In genomic region chr12:80596509-80596908, GRCh38 we compare ENCODE assay signal across 21 cellular contexts.
DNase-seq lines count a peak whose midpoint lies in the region; ATAC-seq, FAIRE-seq and TF ChIP-seq lines count a peak whose summit lies in the region.
"Had no signal": no experiment of that assay in that cellular context is flagged by ENCODE, and none has a peak within 500 bp of the region (broad histone marks: within the 10 kb centered on the region; RNA-seq: fewer than 3 reads in every experiment).

No MANE protein-coding gene starts in this region.

- DNase-seq in HepG2 (ENCODE audit: low spot score) (no peak), right lobe of liver (no peak), IMR-90 (no peak), osteoblast (ENCODE audit: insufficient read length, low spot score, missing footprints) (no peak), pancreas (no peak), activated gamma-delta T cell (lab: John Stamatoyannopoulos, UW) (no peak)
- DNase-seq: 8988T; CD4-positive, CD25-positive, alpha-beta regulatory T cell; CD8-positive, alpha-beta memory T cell; DMS 273 treated with DMSO at 0.1 percent for 48 hours; DMS79; EL; GDM1; H9 had no signal

- H3K79me2 ChIP-seq in HepG2 (ENCODE audit: insufficient read depth, low read length) (no peaks in the 10 kb centered on the region), osteoblast (ENCODE audit: insufficient read depth, low read length) (no peaks in the 10 kb centered on the region)

- POLR2A ChIA-PET in HepG2 (lab: Yijun Ruan, JAX) (no interaction called here), IMR-90 (lab: Charles Lee; ENCODE audit: unreplicated experiment) (no interaction called here)

- peak overlapping the region; percentile 1; the same call in 1 of the 2 replicates for H3K23ac ChIP-seq in IMR-90 (ENCODE audit: low read depth, low read length)

- H2AFZ ChIP-seq in HepG2 (ENCODE audit: low read length) (no peak overlapping the region), IMR-90 (replicated peaks; ENCODE audit: low read length, poor library complexity) (no peak overlapping the region), osteoblast (ENCODE audit: low read length) (no peak overlapping the region)
- H2AFZ ChIP-seq: GM23338 had no signal

- H3K18ac ChIP-seq in IMR-90 (ENCODE audit: low read depth, low read length), result peak overlapping the region; percentile 74; the same call in 1 of the 2 replicates

- H3K14ac ChIP-seq in IMR-90 (replicated peaks; ENCODE audit: low read depth, low read length), result no peak overlapping the region

- peak overlapping the region; percentile 35; the same call in 1 of the 2 replicates for H4K5ac ChIP-seq in IMR-90 (ENCODE audit: low read depth, low read length)

- TF ChIP-seq EP300 in HepG2 (IDR thresholded peaks at IDR 0.05; ENCODE audit: low read depth in 2 of 2, low read length in 2 of 2) (no peak), HepG2 (CRISPR knock-in tag; IDR thresholded peaks at IDR 0.05; ENCODE audit: borderline replicate concordance) (no peak)

- peak overlapping the region; percentile 79 to 85 for H4K8ac ChIP-seq in IMR-90 (ENCODE audit: low read depth in 2 of 2, low read length in 2 of 2)

- CTCF ChIA-PET in HepG2 (lab: Yijun Ruan, JAX; ENCODE audit: low intra/inter-chr PET ratio, low total read pairs), result no interaction called here
- CTCF ChIA-PET in IMR-90 (lab: Yijun Ruan, JAX), result interaction anchor here (1.4 kb wide), 1 partner anchor 47 kb away, joined by 3 read pairs; no protein-coding TSS in a partner anchor

- H3K4me3 ChIP-seq in HepG2 (replicated peaks in 1 of 3; ENCODE audit: insufficient read depth in 1 of 3, low read depth in 2 of 3, low read length in 3 of 3) (no peak overlapping the region), right lobe of liver (no peak overlapping the region), IMR-90 (ENCODE audit: insufficient read depth, low read depth, low read length) (no peak overlapping the region), osteoblast (ENCODE audit: insufficient read depth, low read length) (no peak overlapping the region), pancreas (no peak overlapping the region)
- H3K4me3 ChIP-seq: BLaER1, GM12878, GM23338 had no signal

- dilution Hi-C loops in IMR-90 (cut with HindIII; ENCODE audit: low sequenced_read_pairs, unreplicated experiment), result no loop called here

- in situ Hi-C loops in HepG2 (cut with HindIII; ENCODE audit: extremely low pct_ligation_motif_present, low pct_unique_long_range_greater_than_20kb), result no loop called here
- in situ Hi-C loops in IMR-90 (cut with MboI; ENCODE audit: low sequenced_read_pairs), result no loop called here

- no peak for TF ChIP-seq POLR2A in HepG2 (IDR thresholded peaks at IDR 0.05; ENCODE audit: insufficient read depth in 1 of 2, low read depth in 2 of 2, low read length in 2 of 2)
- TF ChIP-seq POLR2A in right lobe of liver (IDR thresholded peaks at IDR 0.05), result no peak
- TF ChIP-seq POLR2A in IMR-90 (IDR thresholded peaks at IDR 0.05; ENCODE audit: low read depth, low read length), result no peak

- TF ChIP-seq RAD21 in HepG2 (CRISPR knock-in tag; IDR thresholded peaks at IDR 0.05) (no peak), IMR-90 (IDR thresholded peaks at IDR 0.05; ENCODE audit: low read length) (no peak)

- H3K4me2 ChIP-seq in HepG2 (ENCODE audit: low read depth, low read length) (no peak overlapping the region), IMR-90 (ENCODE audit: low read depth, low read length) (no peak overlapping the region), osteoblast (ENCODE audit: insufficient read depth, low read length) (no peak overlapping the region)
- H3K4me2 ChIP-seq: BLaER1, GM23338 had no signal

- peak overlapping the region; percentile 97 for H2BK5ac ChIP-seq in IMR-90 (ENCODE audit: low read depth, low read length, poor library complexity, severe bottlenecking)

- 0 out of 2 replicates have a peak overlapping the region, but pooled peaks have one; percentile 7 for H4K91ac ChIP-seq in IMR-90 (ENCODE audit: insufficient read depth, low read depth, low read length)

- H3K4me1 ChIP-seq in HepG2 (ENCODE audit: insufficient read depth, low read length), result no peaks in the 10 kb centered on the region
- H3K4me1 ChIP-seq in right lobe of liver, result no peaks in the 10 kb centered on the region
- peaks cover 11% of the 10 kb centered on the region; the same call in 1 of the 2 replicates for H3K4me1 ChIP-seq in IMR-90 (ENCODE audit: control insufficient read depth, insufficient read depth, low read length)
- H3K4me1 ChIP-seq in osteoblast (ENCODE audit: insufficient read depth, low read length), result peaks cover 46% of the 10 kb centered on the region
- H3K4me1 ChIP-seq in pancreas, result no peaks in the 10 kb centered on the region
- H3K4me1 ChIP-seq: BLaER1 had no signal

- ATAC-seq in HepG2, result no peak
- no peak for ATAC-seq in right lobe of liver
- ATAC-seq in IMR-90 (ENCODE audit: low read depth), result no peak
- no peak for ATAC-seq in HG03342 (IDR thresholded peaks at IDR 0.05; ENCODE audit: unreplicated experiment)
- no peak for ATAC-seq in pancreas
- ATAC-seq: GM12878, GM23338, HCT116 had no signal

- H3K56ac ChIP-seq in IMR-90 (ENCODE audit: extremely low read depth, insufficient read depth, low read length), result no peak overlapping the region

- BruUV-seq in HepG2 (replicated peaks; lab: Mats Ljungman, UMichigan) (no TSS peak), IMR-90 (replicated peaks; lab: Mats Ljungman, UMichigan) (no TSS peak)

- H3K9me3 ChIP-seq in HepG2 (ENCODE audit: low read length) (no peaks in the 10 kb centered on the region), right lobe of liver (no peaks in the 10 kb centered on the region), IMR-90 (ENCODE audit: control insufficient read depth, insufficient read depth, low read length) (no peaks in the 10 kb centered on the region), osteoblast (ENCODE audit: low read depth, low read length) (no peaks in the 10 kb centered on the region), pancreas (no peaks in the 10 kb centered on the region)
- H3K9me3 ChIP-seq: BLaER1 had no signal

- peak overlapping the region; percentile 10; the same call in 1 of the 2 replicates for H3K4ac ChIP-seq in IMR-90 (ENCODE audit: low read depth, low read length)

- FAIRE-seq in HepG2 (lab: Jason Lieb, UNC) (no peak), pancreas (lab: Jason Lieb, UNC) (no peak)
- FAIRE-seq: D721Med, GM12878 had no signal

- H2AK9ac ChIP-seq in IMR-90 (replicated peaks; ENCODE audit: low read depth, low read length, poor library complexity), result no peak overlapping the region

- H3K36me3 ChIP-seq in HepG2 (replicated peaks in 1 of 2; ENCODE audit: control insufficient read depth in 1 of 2, insufficient read depth in 2 of 2, low read length in 2 of 2) (no peaks in the 10 kb centered on the region), right lobe of liver (no peaks in the 10 kb centered on the region), IMR-90 (ENCODE audit: control insufficient read depth, insufficient read depth, low read length) (no peaks in the 10 kb centered on the region), osteoblast (ENCODE audit: insufficient read depth, low read length) (no peaks in the 10 kb centered on the region), pancreas (no peaks in the 10 kb centered on the region)
- H3K36me3 ChIP-seq: BLaER1 had no signal

- H2BK20ac ChIP-seq in IMR-90 (ENCODE audit: low read depth, low read length), result peak overlapping the region; percentile 79; the same call in 1 of the 2 replicates

- TF ChIP-seq CTCF in HepG2 (CRISPR knock-in tag; IDR thresholded peaks at IDR 0.05) (no peak), right lobe of liver (IDR thresholded peaks at IDR 0.05) (no peak), IMR-90 (conservative IDR thresholded peaks at IDR 0.05; ENCODE audit: low read depth, low read length) (no peak), osteoblast (IDR thresholded peaks at IDR 0.05; ENCODE audit: extremely low read depth, low read depth, low read length) (no peak), pancreas (IDR thresholded peaks at IDR 0.05) (no peak)

- intact Hi-C loops in HepG2 (cut with micrococcal nuclease; ENCODE audit: unreplicated experiment), result loop anchor here (5.0 kb wide), 1 partner anchor 284 kb away; no protein-coding TSS in a partner anchor
- intact Hi-C loops in right lobe of liver (cut with DNase I), result no loop called here
- intact Hi-C loops in IMR-90 (cut with micrococcal nuclease), result no loop called here
- intact Hi-C loops in pancreas (cut with DNase I), result no loop called here

- H4K20me1 ChIP-seq in HepG2 (ENCODE audit: insufficient read depth, low read length), result no peaks in the 10 kb centered on the region
- H4K20me1 ChIP-seq in IMR-90 (ENCODE audit: insufficient read depth, low read length), result no peaks in the 10 kb centered on the region
- no peaks in the 10 kb centered on the region for H4K20me1 ChIP-seq in osteoblast (ENCODE audit: insufficient read depth, low read length)
- H4K20me1 ChIP-seq: BLaER1 had no signal

- H2BK120ac ChIP-seq in IMR-90 (ENCODE audit: low read depth, low read length), result peak overlapping the region; percentile 32

- H3K9ac ChIP-seq in HepG2 (ENCODE audit: insufficient read depth, low read depth, low read length) (no peak overlapping the region), IMR-90 (ENCODE audit: low read depth, low read length) (no peak overlapping the region)
- H3K9ac ChIP-seq: BLaER1 had no signal

- H3K27ac ChIP-seq in HepG2 (ENCODE audit: extremely low read length, insufficient read depth, low read length) (no peak overlapping the region), right lobe of liver (no peak overlapping the region), IMR-90 (ENCODE audit: insufficient read depth, low read length) (no peak overlapping the region), osteoblast (ENCODE audit: low read depth, low read length) (peak overlapping the region; percentile 78), pancreas (no peak overlapping the region)
- H3K27ac ChIP-seq: BLaER1, C4-2B had no signal

- no peaks in the 10 kb centered on the region for H3K79me1 ChIP-seq in IMR-90 (ENCODE audit: low read depth in 1 of 2, low read length in 2 of 2)

- 0 out of 2 replicates have a peak overlapping the region, but pooled peaks have one; percentile 35 for H2AK5ac ChIP-seq in IMR-90 (ENCODE audit: low read depth, low read length)

- H3K27me3 ChIP-seq in HepG2 (ENCODE audit: control insufficient read depth in 1 of 2, insufficient read depth in 2 of 2, low read length in 2 of 2), result no peaks in the 10 kb centered on the region
- H3K27me3 ChIP-seq in right lobe of liver, result no peaks in the 10 kb centered on the region
- H3K27me3 ChIP-seq in IMR-90 (ENCODE audit: control insufficient read depth, insufficient read depth, low read length), result no peaks in the 10 kb centered on the region
- no peaks in the 10 kb centered on the region for H3K27me3 ChIP-seq in osteoblast (ENCODE audit: insufficient read depth, low read length)
- no peaks in the 10 kb centered on the region for H3K27me3 ChIP-seq in pancreas
- H3K27me3 ChIP-seq: BLaER1 had no signal

- H3K9me1 ChIP-seq in IMR-90 (ENCODE audit: insufficient read depth, low read length), result no peaks in the 10 kb centered on the region

- 0 out of 3 replicates have a peak overlapping the region, but pooled peaks have one; percentile 87 for H2BK15ac ChIP-seq in IMR-90 (ENCODE audit: low read depth, low read length)

TF ChIP-seq in HepG2, 621 proteins besides CTCF, POLR2A, EP300 and RAD21 (continues in another document):
- no peak for TF ChIP-seq STAT5B (CRISPR knock-in tag; IDR thresholded peaks at IDR 0.05)
- TF ChIP-seq CEBPB (IDR thresholded peaks at IDR 0.05; ENCODE audit: borderline replicate concordance, low read depth, low read length), result no peak

TF ChIP-seq in IMR-90, 13 proteins besides CTCF, POLR2A, EP300 and RAD21 (continues in another document):
- TF ChIP-seq NFE2L2 (IDR thresholded peaks at IDR 0.05; ENCODE audit: low read depth, low read length), result no peak
